Comparison of ENCODE assay signal across 6 cellular contexts in genomic region chr20:23764630-23765029, GRCh38. TPM values are rescaled to one million over a fixed set of nuclear protein-coding genes. Genes with fewer than 3 reads are reported as not detected.
"Had no signal": no experiment of that assay in that cellular context is flagged by ENCODE, and none has a peak within 500 bp of the region (broad histone marks: within the 10 kb centered on the region; RNA-seq: fewer than 3 reads in every experiment).

No MANE protein-coding gene starts in this region.

RNA-seq across cellular contexts. Expression of gene CST1, which starts 13.9 kb away (rescaled TPM):
- total RNA-seq: LHCN-M2, MCF 10A, NCI-H460, OCI-LY7, Right ventricle myocardium inferior, SJCRH30 had no signal
